Comparison of ENCODE assay signal across 23 cellular contexts in the genomic region with DNA sequence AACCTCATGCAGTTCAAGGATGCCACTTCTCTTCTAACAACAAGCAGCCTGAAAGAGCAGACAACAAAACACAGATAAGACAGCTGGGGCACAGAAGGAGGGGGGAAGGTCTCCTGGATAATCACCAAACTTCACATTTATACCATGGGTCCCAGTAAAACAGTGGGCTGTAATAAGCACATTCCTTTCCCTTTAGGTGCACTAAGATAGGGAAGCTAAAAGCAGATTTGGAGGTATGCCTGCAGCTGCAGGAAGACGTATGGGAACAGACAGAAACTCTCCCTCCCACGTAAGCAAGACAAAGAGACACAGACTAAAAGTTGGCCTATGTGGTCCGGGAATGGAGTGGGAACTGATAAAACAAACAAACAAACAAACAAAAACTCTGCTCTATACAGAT.
DNase-seq lines count a peak whose midpoint lies in the region; ATAC-seq and TF ChIP-seq lines count a peak whose summit lies in the region.
"Had no signal": no experiment of that assay in that cellular context is flagged by ENCODE, and none has a peak within 500 bp of the region (broad histone marks: within the 10 kb centered on the region; RNA-seq: fewer than 3 reads in every experiment).

No MANE protein-coding gene starts in this region.

- H3K9me2 ChIP-seq in SU-DHL-6 (replicated peaks; ENCODE audit: insufficient read depth, low read length), result no peaks in the 10 kb centered on the region

- no peaks in the 10 kb centered on the region for H3K9me3 ChIP-seq in SU-DHL-6 (ENCODE audit: insufficient read depth, low read length)
- H3K9me3 ChIP-seq in mesodermal cell (ENCODE audit: control insufficient read depth, low read length), result no peaks in the 10 kb centered on the region
- H3K9me3 ChIP-seq: BLaER1, prostate gland had no signal

- DNase-seq in NCI-H1436 (lab: John Stamatoyannopoulos, UW) (no peak), SHP77 treated with DMSO at 0.1 percent for 48 hours (lab: John Stamatoyannopoulos, UW) (no peak), coronary artery (ENCODE audit: low spot score) (no peak)
- no peak for DNase-seq in activated naive CD4-positive, alpha-beta T cell treated with anti-CD3 and anti-CD28 coated beads, Interleukin-2, amount 50 U/mL, for 16 hours
- DNase-seq: activated CD4-positive, alpha-beta T cell treated with anti-CD3 and anti-CD28 coated beads, Interleukin-2, amount 50 U/mL, for 48 hours; activated effector memory CD4-positive, alpha-beta T cell treated with Interleukin-2 at 50 U/mL for 16 hours; caudate nucleus; DND-41; head of caudate nucleus; left colon; midbrain; NCI-H524 treated with DMSO at 0.1 percent for 48 hours; substantia nigra had no signal

- H3K36me3 ChIP-seq in SU-DHL-6 (ENCODE audit: low read length) (no peaks in the 10 kb centered on the region), mesodermal cell (ENCODE audit: control insufficient read depth, insufficient read depth, low read length) (no peaks in the 10 kb centered on the region)
- H3K36me3 ChIP-seq: BLaER1, prostate gland had no signal

- no CpG with 5 or more reads among the region's 3 CpGs for WGBS in mesodermal cell (ENCODE audit: insufficient coverage in 2 of 2), 2 experiments

- no peak overlapping the region for H3K27ac ChIP-seq in SU-DHL-6 (ENCODE audit: low read depth, low read length)
- H3K27ac ChIP-seq in mesodermal cell (ENCODE audit: low read depth, low read length, severe bottlenecking), result peak overlapping the region; percentile 75
- no peak overlapping the region for H3K27ac ChIP-seq in coronary artery
- H3K27ac ChIP-seq: BLaER1, prostate gland, RWPE1 had no signal

- no peaks in the 10 kb centered on the region for H4K20me1 ChIP-seq in SU-DHL-6 (ENCODE audit: low read depth, low read length)
- H4K20me1 ChIP-seq: BLaER1 had no signal

- no peak overlapping the region for H3K4me3 ChIP-seq in SU-DHL-6 (ENCODE audit: insufficient read depth, low read length, poor library complexity, severe bottlenecking)
- no peak overlapping the region for H3K4me3 ChIP-seq in mesodermal cell (ENCODE audit: extremely low read depth, insufficient read depth, low read length, poor library complexity, severe bottlenecking)
- no peak overlapping the region for H3K4me3 ChIP-seq in coronary artery
- H3K4me3 ChIP-seq: BLaER1, prostate gland had no signal

- TF ChIP-seq CTCF in SU-DHL-6 (IDR thresholded peaks at IDR 0.05; ENCODE audit: insufficient read depth, low read length, poor library complexity, severe bottlenecking), result no peak
- no peak for TF ChIP-seq CTCF in coronary artery (IDR thresholded peaks at IDR 0.05)

- H3K4me2 ChIP-seq in SU-DHL-6 (ENCODE audit: low read depth, low read length, poor library complexity, severe bottlenecking), result no peak overlapping the region
- H3K4me2 ChIP-seq: BLaER1 had no signal

- H3K27me3 ChIP-seq in SU-DHL-6 (ENCODE audit: low read length), result no peaks in the 10 kb centered on the region
- H3K27me3 ChIP-seq: BLaER1 had no signal

- no peaks in the 10 kb centered on the region for H3F3A ChIP-seq in SU-DHL-6 (ENCODE audit: insufficient read depth)

- H3K9ac ChIP-seq in SU-DHL-6 (ENCODE audit: low read length), result no peak overlapping the region
- H3K9ac ChIP-seq: BLaER1 had no signal

- H3K79me2 ChIP-seq in SU-DHL-6 (ENCODE audit: insufficient read depth, low read length), result no peaks in the 10 kb centered on the region

- peak; percentile 19 for ATAC-seq in GM18867 (IDR thresholded peaks at IDR 0.05; ENCODE audit: unreplicated experiment)
- ATAC-seq in HG03432 (IDR thresholded peaks at IDR 0.05; ENCODE audit: unreplicated experiment), result peak; percentile 30
- ATAC-seq: HepG2; left colon; natural killer cell treated with Interleukin-12 subunit alpha and Interleukin-12 subunit beta and Interleukin-15 and Interleukin-18, amount 100 ng/mL, for 72 hours; WTC11 had no signal

- H3K4me1 ChIP-seq in mesodermal cell (ENCODE audit: control insufficient read depth, insufficient read depth, low read length, poor library complexity, severe bottlenecking), result peaks cover 4% of the 10 kb centered on the region
- H3K4me1 ChIP-seq: BLaER1, prostate gland had no signal

- H2AFZ ChIP-seq in SU-DHL-6 (ENCODE audit: low read depth, low read length, severe bottlenecking), result peak overlapping the region; percentile 36
